16 cellular contexts compared by ENCODE assay signal in genomic region chr6:150145830-150146229, GRCh38. TPM values are rescaled to one million over a fixed set of nuclear protein-coding genes. Genes with fewer than 3 reads are reported as not detected.
A peak's percentile ranks its signal among the peaks of the same experiment; 100 is the strongest.
DNase-seq lines count a peak whose midpoint lies in the region; ATAC-seq and TF ChIP-seq lines count a peak whose summit lies in the region.
"Had no signal": no experiment of that assay in that cellular context is flagged by ENCODE, and none has a peak within 500 bp of the region (broad histone marks: within the 10 kb centered on the region; RNA-seq: fewer than 3 reads in every experiment).

No MANE protein-coding gene starts in this region.

- peaks cover 58% of the 10 kb centered on the region for H3K4me1 ChIP-seq in left ventricle myocardium inferior
- H3K4me1 ChIP-seq in RWPE2 (ENCODE audit: insufficient read depth, poor library complexity, severe bottlenecking), result peaks cover 35% of the 10 kb centered on the region
- H3K4me1 ChIP-seq in upper lobe of right lung, result peaks cover 18% of the 10 kb centered on the region
- H3K4me1 ChIP-seq: prostate gland had no signal

- no peaks in the 10 kb centered on the region for H3K9me3 ChIP-seq in left ventricle myocardium inferior (replicated peaks)
- no peaks in the 10 kb centered on the region for H3K9me3 ChIP-seq in RWPE2 (ENCODE audit: severe bottlenecking)
- no peaks in the 10 kb centered on the region for H3K9me3 ChIP-seq in upper lobe of right lung
- H3K9me3 ChIP-seq: mucosa of descending colon, prostate gland had no signal

- ATAC-seq in Right ventricle myocardium inferior, result no peak
- peak; percentile 35; the same call in 2 of the 3 replicates for ATAC-seq in RWPE2 (ENCODE audit: low read depth)
- no peak for ATAC-seq in upper lobe of right lung
- no peak for ATAC-seq in HG02870 (IDR thresholded peaks at IDR 0.05; ENCODE audit: unreplicated experiment)
- ATAC-seq in left colon, result no peak
- ATAC-seq: mucosa of descending colon, SK-N-SH treated with all-trans-retinoic acid at 6 μM for 48 hours had no signal

- H3K27me3 ChIP-seq in left ventricle myocardium inferior (ENCODE audit: low read depth), result peaks cover 80% of the 10 kb centered on the region
- no peaks in the 10 kb centered on the region for H3K27me3 ChIP-seq in RWPE2 (ENCODE audit: insufficient read depth, poor library complexity, severe bottlenecking)
- H3K27me3 ChIP-seq in upper lobe of right lung, result peaks cover 56% of the 10 kb centered on the region

- intact Hi-C loops in left ventricle myocardium inferior (cut with micrococcal nuclease), result no loop called here
- intact Hi-C loops in Right ventricle myocardium inferior (cut with DNase I), result loop anchor here (1.0 to 5.0 kb wide), 2 partner anchors 30 to 106 kb away; no protein-coding TSS in a partner anchor
- intact Hi-C loops in upper lobe of right lung (cut with DNase I), result no loop called here
- intact Hi-C loops in left colon (cut with DNase I, micrococcal nuclease), result no loop called here

- H3K27ac ChIP-seq in left ventricle myocardium inferior (replicated peaks), result peak overlapping the region; percentile 80
- H3K27ac ChIP-seq in RWPE2 (ENCODE audit: poor library complexity, severe bottlenecking), result peak overlapping the region; percentile 88
- H3K27ac ChIP-seq in upper lobe of right lung, result peak overlapping the region; percentile 31
- H3K27ac ChIP-seq: prostate gland had no signal

- H3K36me3 ChIP-seq in left ventricle myocardium inferior (no peaks in the 10 kb centered on the region), RWPE2 (ENCODE audit: low read depth) (0 out of 2 replicates have a peak, but pooled peaks cover 3% of the 10 kb centered on the region), upper lobe of right lung (no peaks in the 10 kb centered on the region)
- H3K36me3 ChIP-seq: prostate gland had no signal

- peak overlapping the region; percentile 73 for H3K4me3 ChIP-seq in left ventricle myocardium inferior
- H3K4me3 ChIP-seq in RWPE2 (ENCODE audit: severe bottlenecking), result peak overlapping the region; percentile 91
- H3K4me3 ChIP-seq in upper lobe of right lung, result no peak overlapping the region
- H3K4me3 ChIP-seq: mucosa of descending colon, prostate gland had no signal

- TF ChIP-seq CTCF in left ventricle myocardium inferior (IDR thresholded peaks at IDR 0.05; ENCODE audit: borderline replicate concordance) (no peak), RWPE2 (IDR thresholded peaks at IDR 0.05; ENCODE audit: poor library complexity, severe bottlenecking) (no peak), upper lobe of right lung (IDR thresholded peaks at IDR 0.05) (no peak)

- DNase-seq in left ventricle myocardium inferior (no peak), Right ventricle myocardium inferior (ENCODE audit: missing footprints) (no peak), RWPE2 (ENCODE audit: low spot score) (no peak), glomerular visceral epithelial cell (ENCODE audit: extremely low spot score) (peak; percentile 32), upper lobe of right lung (no peak), A172 (ENCODE audit: low spot score) (no peak), left colon (no peak)
- DNase-seq: activated T-cell treated with anti-CD3 and anti-CD28 coated beads, Interleukin-2, amount 50 U/mL, for 24 hours; DND-41; IMR-90; mucosa of descending colon; NCI-H1694; NCI-H526 treated with DMSO at 0.1 percent for 48 hours had no signal

RNA-seq across cellular contexts. Expression of gene PPP1R14C, which starts 3.0 kb away (rescaled TPM):
- total RNA-seq in left ventricle myocardium inferior (116 TPM), Right ventricle myocardium inferior (129 TPM), upper lobe of right lung (10.0 TPM), left colon (10 to 100 TPM; 28.9 to 40.0 TPM)
- total RNA-seq in A172 (2014; rRNA removed; shearing (Covaris generic)), result 0.03 and 0.60 TPM in 2 replicates
- total RNA-seq: IMR-90 had no signal

Comparison
In these comparisons a context has a peak if more than half of its experiments do, and no peak if none do; other contexts are left out.
1. H3K27ac ChIP-seq: peak in every context shown above with its lines; median percentile 88 in RWPE2; 80 in left ventricle myocardium inferior; 31 in upper lobe of right lung.